1 cellular context compared by ENCODE assay signal in genomic region chr12:47117305-47117704, GRCh38.
A peak's percentile ranks its signal among the peaks of the same experiment; 100 is the strongest.
TF ChIP-seq lines count a peak whose summit lies in the region.
"Not testable (repeated sequence)": the region's sequence is repeated elsewhere in the genome, so short reads cannot be mapped to it uniquely, and the experiment has no call there.

No MANE protein-coding gene starts in this region.

- H3K4me1 ChIP-seq in HEK293 (ENCODE audit: control insufficient read depth, insufficient read depth, low read length) = not testable (repeated sequence)

- H3K27ac ChIP-seq in HEK293 (ENCODE audit: extremely low read depth, low read depth, low read length) = not testable (repeated sequence)

- not testable (repeated sequence) for H3K36me3 ChIP-seq in HEK293 (ENCODE audit: control insufficient read depth in 2 of 2, insufficient read depth in 1 of 2, low read length in 2 of 2)

- H3K9me3 ChIP-seq in HEK293 (ENCODE audit: control insufficient read depth, insufficient read depth, low read depth, low read length) = not testable (repeated sequence)

- not testable (repeated sequence) for TF ChIP-seq CTCF in HEK293 (tag by site-specific recombination; IDR thresholded peaks at IDR 0.05)

- CTCF ChIA-PET in HEK293 (lab: Yijun Ruan, JAX) = not testable (repeated sequence)

- H3K4me3 ChIP-seq in HEK293 (ENCODE audit: low read depth, low read length) = not testable (repeated sequence)

- POLR2A ChIA-PET in HEK293 (lab: Yijun Ruan, JAX) = not testable (repeated sequence)

TF ChIP-seq in HEK293, 187 proteins besides CTCF, POLR2A, EP300 and RAD21:
- TF ChIP-seq ZNF146 (tag by site-specific recombination; IDR thresholded peaks at IDR 0.05) (peak; percentile 92), ZNF580 (tag by site-specific recombination; IDR thresholded peaks at IDR 0.05) (0 out of 2 replicates have a peak, but pooled peaks have one; percentile 15)
